Comparison of ENCODE assay signal across 12 cellular contexts in the genomic region with DNA sequence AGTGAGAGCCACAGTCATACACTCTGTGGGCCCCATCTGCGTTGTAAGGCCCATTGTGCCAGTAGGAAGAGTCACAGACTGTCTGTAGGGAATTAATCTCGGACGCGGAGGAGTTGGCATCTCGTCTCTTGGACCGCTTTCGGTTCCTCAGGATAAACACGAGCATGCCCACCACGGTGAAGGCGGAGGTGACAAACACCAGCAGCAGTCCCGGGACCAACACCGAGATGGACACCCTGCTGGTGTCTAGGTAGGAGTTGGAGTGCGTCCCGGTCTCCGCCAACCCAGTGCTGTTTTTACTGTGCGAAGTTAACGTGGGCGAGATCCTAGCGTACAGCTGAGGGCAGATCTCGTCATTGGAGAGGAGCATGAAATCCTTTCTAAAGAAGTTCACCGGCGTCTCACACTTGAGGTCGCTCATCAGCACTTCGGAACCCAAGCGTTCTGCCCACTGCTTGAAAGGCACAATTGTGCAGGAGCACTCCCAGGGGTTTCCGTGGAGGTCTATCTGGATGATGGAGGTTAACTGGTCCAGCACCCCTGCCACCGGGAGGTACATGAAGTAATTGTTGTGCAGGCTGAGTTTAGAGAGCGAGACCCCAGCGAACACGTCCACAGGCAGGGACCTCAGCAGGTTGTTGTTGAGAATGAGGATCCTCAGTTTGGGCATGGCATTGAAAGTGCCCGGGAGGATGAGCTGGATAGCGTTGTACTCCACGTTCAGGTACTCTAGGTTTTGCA. TPM values are rescaled to one million over a fixed set of nuclear protein-coding genes. Genes with fewer than 3 reads are reported as not detected.
A peak's percentile ranks its signal among the peaks of the same experiment; 100 is the strongest.
DNase-seq lines count a peak whose midpoint lies in the region; ATAC-seq and TF ChIP-seq lines count a peak whose summit lies in the region.
"Had no signal": no experiment of that assay in that cellular context is flagged by ENCODE, and none has a peak within 500 bp of the region (broad histone marks: within the 10 kb centered on the region; RNA-seq: fewer than 3 reads in every experiment).

No MANE protein-coding gene starts in this region.

- no peaks in the 10 kb centered on the region for H3K9me3 Mint-ChIP-seq in osteocyte (ENCODE audit: unreplicated experiment)
- H3K9me3 Mint-ChIP-seq: activated naive CD4-positive, alpha-beta T cell treated with anti-CD3 and anti-CD28 coated beads, Interleukin-2, amount 10 ng/mL, durations not matched to agents 7 days and 5 days had no signal

- CTCF ChIA-PET in BJ (lab: Yijun Ruan, JAX): no interaction called here

- no peak for ATAC-seq in GM19328 (IDR thresholded peaks at IDR 0.05; ENCODE audit: unreplicated experiment)

- H3K4me3 ChIP-seq in BJ (ENCODE audit: low read depth, low read length) (peak overlapping the region; percentile 44), WI38 (ENCODE audit: low read depth, low read length) (peak overlapping the region; percentile 49), fibroblast of the aortic adventitia (ENCODE audit: low read depth, low read length) (peak overlapping the region; percentile 51)

- H3K36me3 ChIP-seq in BJ (ENCODE audit: control insufficient read depth, insufficient read depth, low read length): no peaks in the 10 kb centered on the region

- no peaks in the 10 kb centered on the region for H3K36me3 Mint-ChIP-seq in osteocyte (ENCODE audit: unreplicated experiment)
- H3K36me3 Mint-ChIP-seq: activated naive CD4-positive, alpha-beta T cell treated with anti-CD3 and anti-CD28 coated beads, Interleukin-2, amount 10 ng/mL, durations not matched to agents 7 days and 5 days had no signal

- TF ChIP-seq CTCF in BJ (IDR thresholded peaks at IDR 0.05; ENCODE audit: insufficient read depth, low read depth, low read length): no peak
- no peak for TF ChIP-seq CTCF in WI38 (IDR thresholded peaks at IDR 0.05; ENCODE audit: low read depth, low read length)
- no peak for TF ChIP-seq CTCF in fibroblast of the aortic adventitia (IDR thresholded peaks at IDR 0.05; ENCODE audit: insufficient read depth, low read length)
- no peak for TF ChIP-seq CTCF in osteocyte (IDR thresholded peaks at IDR 0.05)

- peaks cover 47% of the 10 kb centered on the region for H3K27me3 Mint-ChIP-seq in osteocyte (ENCODE audit: unreplicated experiment)

- peak overlapping the region; percentile 55 for H3K4me3 Mint-ChIP-seq in osteocyte (ENCODE audit: unreplicated experiment)
- H3K4me3 Mint-ChIP-seq: activated naive CD4-positive, alpha-beta T cell treated with anti-CD3 and anti-CD28 coated beads, Interleukin-2, amount 10 ng/mL, durations not matched to agents 7 days and 5 days had no signal

- peaks cover 39% of the 10 kb centered on the region for H3K4me1 Mint-ChIP-seq in osteocyte (ENCODE audit: unreplicated experiment)
- H3K4me1 Mint-ChIP-seq: activated naive CD4-positive, alpha-beta T cell treated with anti-CD3 and anti-CD28 coated beads, Interleukin-2, amount 10 ng/mL, durations not matched to agents 7 days and 5 days had no signal

- no peak overlapping the region for H3K27ac Mint-ChIP-seq in osteocyte (ENCODE audit: unreplicated experiment)
- H3K27ac Mint-ChIP-seq: activated naive CD4-positive, alpha-beta T cell treated with anti-CD3 and anti-CD28 coated beads, Interleukin-2, amount 10 ng/mL, durations not matched to agents 7 days and 5 days had no signal

- H3K27me3 ChIP-seq in BJ (ENCODE audit: control insufficient read depth, insufficient read depth, low read length): peaks cover 5% of the 10 kb centered on the region; the same call in 1 of the 2 replicates

- POLR2A ChIA-PET in BJ (lab: Charles Lee): no interaction called here

- DNase-seq in BJ (ENCODE audit: low read depth) (no peak), fibroblast of the aortic adventitia (ENCODE audit: low read depth) (no peak), osteocyte (ENCODE audit: extremely low spot score, unreplicated experiment) (no peak), kidney tubule cell (ENCODE audit: low spot score) (no peak), glomerular visceral epithelial cell (ENCODE audit: extremely low spot score) (no peak), NCI-H187 (lab: John Stamatoyannopoulos, UW) (no peak)
- DNase-seq: activated naive CD4-positive, alpha-beta T cell treated with anti-CD3 and anti-CD28 coated beads, Interleukin-2, amount 10 ng/mL, durations not matched to agents 7 days and 5 days; DMS 273 treated with DMSO at 0.1 percent for 48 hours; NCI-H1417 treated with DMSO at 0.1 percent for 48 hours had no signal

RNA-seq across cellular contexts. Expression of gene SLITRK1, which starts 2.7 kb away (rescaled TPM):
- polyA plus RNA-seq in BJ (2011; rRNA removed): 0.99 and 1.1 TPM in 2 replicates
- polyA minus RNA-seq in BJ (2011; rRNA and poly(A)+ RNA removed): 1.3 and 2.0 TPM in 2 replicates
- total RNA-seq in fibroblast of the aortic adventitia (ENCODE audit: low replicate concordance): 0.90 TPM in 1 of 2 replicates, not detected in the other
- total RNA-seq in osteocyte: 0.21 TPM in 2 replicates
- total RNA-seq: ureter had no signal
